24 cellular contexts compared by ENCODE assay signal in the genomic region with DNA sequence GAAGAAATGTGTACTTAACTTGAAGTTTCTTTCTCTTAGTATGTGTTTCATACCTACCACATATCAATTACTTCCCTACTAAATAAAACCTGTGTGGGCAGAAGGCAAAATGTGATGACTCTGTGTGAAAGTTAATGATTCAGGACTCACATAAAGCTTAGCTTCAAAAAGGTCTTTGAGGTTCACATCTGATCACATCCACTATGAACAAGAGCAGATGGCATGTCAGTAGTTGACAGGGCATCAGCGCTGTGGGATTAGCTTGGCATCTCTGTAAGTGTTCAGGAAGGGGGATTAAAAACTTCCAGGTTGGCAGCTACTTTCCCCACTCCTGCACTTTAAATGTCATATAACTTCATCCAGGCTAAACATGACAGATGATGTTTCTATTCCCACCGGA.
"Had no signal": no experiment of that assay in that cellular context is flagged by ENCODE, and none has a peak within 500 bp of the region (broad histone marks: within the 10 kb centered on the region; RNA-seq: fewer than 3 reads in every experiment).

No MANE protein-coding gene starts in this region.

- H3K4me3 ChIP-seq: hepatocyte, right lobe of liver, stomach, uterus had no signal

- H3K27ac ChIP-seq: foreskin keratinocyte, hepatocyte, parathyroid adenoma, right lobe of liver, stomach, uterus had no signal

- H3K79me2 ChIP-seq: hepatocyte, parathyroid adenoma had no signal

- H3K36me3 Mint-ChIP-seq: activated naive CD4-positive, alpha-beta T cell treated with anti-CD3 and anti-CD28 coated beads, Interleukin-2, amount 50 U/mL, for 24 hours; brain; memory B cell; stimulated activated memory B cell treated with anti-CD40 and anti-IgM and Interleukin-4, amounts not matched to agents 10 μg/mL and 1 μg/mL and 100 μg/mL, for 72 hours had no signal

- H3K4me3 Mint-ChIP-seq: activated CD8-positive, alpha-beta T cell treated with anti-CD3 and anti-CD28 coated beads, Interleukin-2, amount 10 ng/mL, durations not matched to agents 7 days and 5 days; activated naive CD4-positive, alpha-beta T cell treated with anti-CD3 and anti-CD28 coated beads, Interleukin-2, amount 50 U/mL, for 24 hours; brain; memory B cell; nephron progenitor cell; stimulated activated memory B cell treated with anti-CD40 and anti-IgM and Interleukin-4, amounts not matched to agents 10 μg/mL and 1 μg/mL and 100 μg/mL, for 72 hours had no signal

- H3K4me2 ChIP-seq: hepatocyte had no signal

- H3K9ac ChIP-seq: parathyroid adenoma had no signal

- H3K27ac Mint-ChIP-seq: activated CD8-positive, alpha-beta T cell treated with anti-CD3 and anti-CD28 coated beads, Interleukin-2, amount 10 ng/mL, durations not matched to agents 7 days and 5 days; activated naive CD4-positive, alpha-beta T cell treated with anti-CD3 and anti-CD28 coated beads, Interleukin-2, amount 50 U/mL, for 24 hours; brain; memory B cell; nephron progenitor cell; stimulated activated memory B cell treated with anti-CD40 and anti-IgM and Interleukin-4, amounts not matched to agents 10 μg/mL and 1 μg/mL and 100 μg/mL, for 72 hours had no signal

- H3K4me1 Mint-ChIP-seq: activated naive CD4-positive, alpha-beta T cell treated with anti-CD3 and anti-CD28 coated beads, Interleukin-2, amount 50 U/mL, for 24 hours; brain; memory B cell; stimulated activated memory B cell treated with anti-CD40 and anti-IgM and Interleukin-4, amounts not matched to agents 10 μg/mL and 1 μg/mL and 100 μg/mL, for 72 hours had no signal

- FAIRE-seq: small intestine had no signal

- DNase-seq: activated CD4-positive, alpha-beta T cell treated with anti-CD3 and anti-CD28 coated beads, Interleukin-2, amount 50 U/mL, for 1 hour; activated CD8-positive, alpha-beta T cell treated with anti-CD3 and anti-CD28 coated beads, Interleukin-2, amount 10 ng/mL, durations not matched to agents 7 days and 5 days; activated gamma-delta T cell treated with Interleukin-2 at 50 U/mL for 16 hours; aorta; caudate nucleus; dermis blood vessel endothelial cell; effector CD8-positive, alpha-beta T cell; foreskin keratinocyte; left cardiac atrium; nephron progenitor cell; nucleus accumbens; right lobe of liver; small intestine; stimulated activated CD4-positive, alpha-beta T cell treated with anti-CD3 and anti-CD28 coated beads, Interleukin-15, amount 100 ng/mL, for 24 hours; stomach; trophoblast cell; uterus had no signal

- H3K9me3 ChIP-seq: right lobe of liver, stomach, uterus had no signal

- H2AFZ ChIP-seq: hepatocyte, parathyroid adenoma had no signal

- H3K27me3 ChIP-seq: hepatocyte, right lobe of liver, stomach, uterus had no signal

- H3K4me1 ChIP-seq: right lobe of liver, stomach, uterus had no signal

- ATAC-seq: activated CD4-positive, CD25-positive, alpha-beta regulatory T cell treated with anti-CD3 and anti-CD28 coated beads, Interleukin-2, amount 50 U/mL, for 24 hours; activated CD8-positive, alpha-beta T cell treated with anti-CD3 and anti-CD28 coated beads, Interleukin-2, amount 10 ng/mL, durations not matched to agents 7 days and 5 days; foreskin keratinocyte; left cardiac atrium; right lobe of liver; stimulated activated memory B cell treated with anti-CD40 and anti-IgM and Interleukin-4, amounts not matched to agents 10 μg/mL and 1 μg/mL and 100 μg/mL, for 72 hours had no signal

- H3K9me3 Mint-ChIP-seq: activated naive CD4-positive, alpha-beta T cell treated with anti-CD3 and anti-CD28 coated beads, Interleukin-2, amount 50 U/mL, for 24 hours; memory B cell had no signal

- H3K27me3 Mint-ChIP-seq: stimulated activated memory B cell treated with anti-CD40 and anti-IgM and Interleukin-4, amounts not matched to agents 10 μg/mL and 1 μg/mL and 100 μg/mL, for 72 hours had no signal

- H3K36me3 ChIP-seq: right lobe of liver, stomach, uterus had no signal
